In genomic region chr2:25851740-25852503, GRCh38 we compare ENCODE assay signal across 1 cellular context.
TF ChIP-seq lines count a peak whose summit lies in the region.

No MANE protein-coding gene starts in this region.

TF ChIP-seq in HEK293, 187 proteins besides CTCF, POLR2A, EP300 and RAD21 (continued from another document):
- TF ChIP-seq PRDM4 (tag by site-specific recombination; IDR thresholded peaks at IDR 0.05) = peak; percentile 28; the same call in 1 of the 2 replicates
- no peak for TF ChIP-seq ZNF19 (tag by site-specific recombination; IDR thresholded peaks at IDR 0.05; ENCODE audit: low read depth)
- TF ChIP-seq ZNF140 (tag by site-specific recombination; IDR thresholded peaks at IDR 0.05) = no peak
- 0 out of 2 replicates have a peak, but pooled peaks have one; percentile 12 for TF ChIP-seq ZNF692 (tag by site-specific recombination; IDR thresholded peaks at IDR 0.05)
- TF ChIP-seq BCL11A (tag by site-specific recombination; IDR thresholded peaks at IDR 0.05; ENCODE audit: low read depth) = no peak
- 0 out of 2 replicates have a peak, but pooled peaks have one; percentile 48 for TF ChIP-seq ZNF362 (tag by site-specific recombination; IDR thresholded peaks at IDR 0.05)
- no peak for TF ChIP-seq GLI2 (tag by site-specific recombination; IDR thresholded peaks at IDR 0.05; ENCODE audit: borderline replicate concordance, low read depth)
- TF ChIP-seq TSHZ1 (tag by site-specific recombination; IDR thresholded peaks at IDR 0.05; ENCODE audit: borderline replicate concordance) = no peak
- TF ChIP-seq ZSCAN5A (tag by site-specific recombination; IDR thresholded peaks at IDR 0.05) = no peak
- no peak for TF ChIP-seq ZNF560 (tag by site-specific recombination; IDR thresholded peaks at IDR 0.05; ENCODE audit: borderline replicate concordance)
- peak; percentile 78 for TF ChIP-seq PRDM6 (tag by site-specific recombination; IDR thresholded peaks at IDR 0.05)
- TF ChIP-seq ZBTB17 (tag by site-specific recombination; IDR thresholded peaks at IDR 0.05) = 0 out of 2 replicates have a peak, but pooled peaks have one; percentile 25
